In genomic region chr16:25014500-25015147, GRCh38 we compare ENCODE assay signal across 8 cellular contexts. TPM values are rescaled to one million over a fixed set of nuclear protein-coding genes. Genes with fewer than 3 reads are reported as not detected.
DNase-seq lines count a peak whose midpoint lies in the region; ATAC-seq and TF ChIP-seq lines count a peak whose summit lies in the region.

No MANE protein-coding gene starts in this region.

- peaks cover 4 to 32% of the 10 kb centered on the region in 2 donors for H3K36me3 Mint-ChIP-seq in CD4-positive, alpha-beta memory T cell

- CTCF ChIA-PET in CD4-positive, alpha-beta memory T cell (lab: Charles Lee; ENCODE audit: partially characterized antibody), result interaction anchor here (1.1 to 2.5 kb wide), 5 partner anchors 17 to 211 kb away, joined by 3 to 12 read pairs (median 6); no protein-coding TSS in a partner anchor

- in situ Hi-C loops in brain microvascular endothelial cell (cut with HindIII; ENCODE audit: low pct_ligation_motif_present, low sequenced_read_pairs), result no loop called here

- no peaks in the 10 kb centered on the region for H3K9me3 ChIP-seq in CD4-positive, alpha-beta memory T cell (ENCODE audit: control insufficient read depth in 1 of 2, low read length in 2 of 2)
- H3K9me3 ChIP-seq in SJSA1 (replicated peaks) (no peaks in the 10 kb centered on the region), iPS-18a (ENCODE audit: control insufficient read depth, low read depth, low read length) (no peaks in the 10 kb centered on the region)

- TF ChIP-seq CTCF in brain microvascular endothelial cell (IDR thresholded peaks at IDR 0.05; ENCODE audit: low read depth, low read length, missing control alignments), result no peak

- peaks cover 58 to 85% (median 73%) of the 10 kb centered on the region in 4 donors for H3K4me1 Mint-ChIP-seq in CD4-positive, alpha-beta memory T cell

- H3K4me3 Mint-ChIP-seq in CD4-positive, alpha-beta memory T cell, result peak overlapping the region; percentile 88 to 99 (median 97)

- no peaks in the 10 kb centered on the region for H3K27me3 ChIP-seq in CD4-positive, alpha-beta memory T cell (ENCODE audit: insufficient read depth, low read length)
- H3K27me3 ChIP-seq in SJSA1 (replicated peaks) (no peaks in the 10 kb centered on the region), brain microvascular endothelial cell (replicated peaks) (no peaks in the 10 kb centered on the region), iPS-18a (ENCODE audit: control insufficient read depth, insufficient read depth, low read length) (no peaks in the 10 kb centered on the region), rectal smooth muscle tissue (ENCODE audit: control insufficient read depth, insufficient read depth, low read length) (no peaks in the 10 kb centered on the region)

- peak; percentile 14 for ATAC-seq in GM19452 (IDR thresholded peaks at IDR 0.05; ENCODE audit: unreplicated experiment)
- ATAC-seq in GM19351 (IDR thresholded peaks at IDR 0.05; ENCODE audit: unreplicated experiment), result no peak

- no peaks in the 10 kb centered on the region for H3K9me3 Mint-ChIP-seq in CD4-positive, alpha-beta memory T cell

- intact Hi-C loops in CD4-positive, alpha-beta memory T cell (cut with micrococcal nuclease), result loop anchor here (1.0 to 10.0 kb wide), 4 partner anchors 34 to 470 kb away; partner anchors contain the start of gene LCMT1

- peak overlapping the region; percentile 89 for H3K27ac ChIP-seq in CD4-positive, alpha-beta memory T cell (ENCODE audit: low read depth, low read length)
- peak overlapping the region; percentile 71 for H3K27ac ChIP-seq in SJSA1
- H3K27ac ChIP-seq in brain microvascular endothelial cell, result peak overlapping the region; percentile 87
- no peak overlapping the region for H3K27ac ChIP-seq in iPS-18a (ENCODE audit: low read length)
- peak overlapping the region; percentile 96 for H3K27ac ChIP-seq in rectal smooth muscle tissue (ENCODE audit: low read depth, low read length)

- peak overlapping the region; percentile 92 to 99 (median 97) for H3K27ac Mint-ChIP-seq in CD4-positive, alpha-beta memory T cell

- peak overlapping the region; percentile 57 to 71 for H3K4me3 ChIP-seq in CD4-positive, alpha-beta memory T cell (ENCODE audit: low read length in 2 of 2)
- peak overlapping the region; percentile 77 for H3K4me3 ChIP-seq in SJSA1
- H3K4me3 ChIP-seq in brain microvascular endothelial cell (ENCODE audit: low read depth, low read length), result peak overlapping the region; percentile 92
- peak overlapping the region; percentile 84 for H3K4me3 ChIP-seq in iPS-18a (ENCODE audit: low read length)
- peak overlapping the region; percentile 91 for H3K4me3 ChIP-seq in rectal smooth muscle tissue (ENCODE audit: low read length)

- H3K4me1 ChIP-seq in CD4-positive, alpha-beta memory T cell (ENCODE audit: insufficient read depth, low read length), result peaks cover 72% of the 10 kb centered on the region
- peaks cover 74% of the 10 kb centered on the region for H3K4me1 ChIP-seq in SJSA1 (replicated peaks)
- peaks cover 5% of the 10 kb centered on the region for H3K4me1 ChIP-seq in iPS-18a (ENCODE audit: control insufficient read depth, low read depth, low read length)
- peaks cover 8% of the 10 kb centered on the region for H3K4me1 ChIP-seq in rectal smooth muscle tissue (ENCODE audit: control insufficient read depth, insufficient read depth, low read length)

- POLR2A ChIA-PET in CD4-positive, alpha-beta memory T cell (lab: Charles Lee; ENCODE audit: partially characterized antibody), result interaction anchor here (0.6 to 5.4 kb wide), 22 partner anchors 8 to 937 kb away, joined by 3 to 123 read pairs (median 5); partner anchors contain the start of genes LCMT1 and RBBP6

- DNase-seq in CD4-positive, alpha-beta memory T cell, result peak in 4 of 5 donors; percentile 15 to 48 (median 26)
- DNase-seq in HT-29 (ENCODE audit: low spot score) (peak; percentile 57), SJSA1 (ENCODE audit: low read depth in 1 of 2, low spot score in 2 of 2) (peak; percentile 55 to 67), brain microvascular endothelial cell (no peak)

- H3K27me3 Mint-ChIP-seq in CD4-positive, alpha-beta memory T cell, result no peaks in the 10 kb centered on the region

- H3K9ac ChIP-seq in iPS-18a (ENCODE audit: low read length) (peak overlapping the region; percentile 75), rectal smooth muscle tissue (ENCODE audit: low read length) (peak overlapping the region; percentile 91)

- no peaks in the 10 kb centered on the region for H3K36me3 ChIP-seq in CD4-positive, alpha-beta memory T cell (ENCODE audit: insufficient read depth, low read length)
- H3K36me3 ChIP-seq in SJSA1 (peaks cover 44% of the 10 kb centered on the region), brain microvascular endothelial cell (replicated peaks) (peaks cover 4% of the 10 kb centered on the region), iPS-18a (ENCODE audit: control insufficient read depth, low read depth, low read length) (no peaks in the 10 kb centered on the region), rectal smooth muscle tissue (ENCODE audit: control insufficient read depth, insufficient read depth, low read length) (no peaks in the 10 kb centered on the region)

RNA-seq across cellular contexts. Expression of gene ARHGAP17, which starts 0.5 kb away (rescaled TPM):
- total RNA-seq in CD4-positive, alpha-beta memory T cell, result 10 to 100 TPM; 62.6 to 62.8 TPM
- polyA plus RNA-seq in CD4-positive, alpha-beta memory T cell, result 10 to 100 TPM; 12.0 to 35.0 TPM
- 8.5 and 9.7 TPM in 2 replicates for total RNA-seq in HT-29 (2014; rRNA removed; shearing (Covaris generic))
- 34.5 and 39.0 TPM in 2 replicates for total RNA-seq in SJSA1 (2014; rRNA removed; shearing (Covaris generic))
